Comparison of ENCODE assay signal across 8 cellular contexts in genomic region chr7:72625746-72626443, GRCh38.
A peak's percentile ranks its signal among the peaks of the same experiment; 100 is the strongest.
DNase-seq lines count a peak whose midpoint lies in the region; ATAC-seq and TF ChIP-seq lines count a peak whose summit lies in the region.
"Not testable (repeated sequence)": the region's sequence is repeated elsewhere in the genome, so short reads cannot be mapped to it uniquely, and the experiment has no call there.

No MANE protein-coding gene starts in this region.

- H3K27me3 ChIP-seq in upper lobe of left lung: not testable (repeated sequence)

- WGBS in upper lobe of left lung, 2 donors: 74 to 77% methylated on average over 3 of the region's 4 CpGs

- H3K27ac Mint-ChIP-seq in activated CD4-positive, alpha-beta T cell treated with anti-CD3 and anti-CD28 coated beads for 36 hours: not testable (repeated sequence)

- not testable (repeated sequence) for H3K27ac ChIP-seq in upper lobe of left lung

- CTCF ChIA-PET in activated CD4-positive, alpha-beta T cell treated with anti-CD3 and anti-CD28 coated beads for 36 hours (lab: Charles Lee): interaction anchor here (0.6 kb wide), 1 partner anchor 142 kb away, joined by 5 read pairs; no protein-coding TSS in a partner anchor

- POLR2A ChIA-PET in activated CD4-positive, alpha-beta T cell treated with anti-CD3 and anti-CD28 coated beads for 36 hours (lab: Charles Lee): not testable (repeated sequence)

- H3K4me1 ChIP-seq in upper lobe of left lung: not testable (repeated sequence)

- not testable (repeated sequence) for DNase-seq in activated CD4-positive, alpha-beta T cell treated with anti-CD3 and anti-CD28 coated beads for 36 hours; Right ventricle myocardium inferior (ENCODE audit: missing footprints); upper lobe of left lung

- H3K36me3 Mint-ChIP-seq in activated CD4-positive, alpha-beta T cell treated with anti-CD3 and anti-CD28 coated beads for 36 hours (ENCODE audit: low read depth): not testable (repeated sequence)

- peak; percentile 90 for ATAC-seq in GM18858 (IDR thresholded peaks at IDR 0.05; ENCODE audit: unreplicated experiment)
- ATAC-seq in GM19455 (IDR thresholded peaks at IDR 0.05; ENCODE audit: unreplicated experiment): peak; percentile 90
- peak; percentile 75 for ATAC-seq in GM21737 (IDR thresholded peaks at IDR 0.05; ENCODE audit: unreplicated experiment)
- ATAC-seq in HG02981 (IDR thresholded peaks at IDR 0.05; ENCODE audit: unreplicated experiment): peak; percentile 78
- peak; percentile 93 for ATAC-seq in HG03442 (IDR thresholded peaks at IDR 0.05; ENCODE audit: unreplicated experiment)
- ATAC-seq in activated CD4-positive, alpha-beta T cell treated with anti-CD3 and anti-CD28 coated beads for 36 hours: peak; percentile 75
- ATAC-seq in Right ventricle myocardium inferior: peak; percentile 96
- ATAC-seq in upper lobe of left lung (ENCODE audit: low FRiP score in 2 of 2): peak; percentile 22 to 74

- TF ChIP-seq CTCF in upper lobe of left lung (IDR thresholded peaks at IDR 0.05): not testable (repeated sequence)

- H3K4me3 Mint-ChIP-seq in activated CD4-positive, alpha-beta T cell treated with anti-CD3 and anti-CD28 coated beads for 36 hours: not testable (repeated sequence)

- not testable (repeated sequence) for H3K4me1 Mint-ChIP-seq in activated CD4-positive, alpha-beta T cell treated with anti-CD3 and anti-CD28 coated beads for 36 hours

- not testable (repeated sequence) for TF ChIP-seq POLR2A in upper lobe of left lung (IDR thresholded peaks at IDR 0.05)

- not testable (repeated sequence) for H3K4me3 ChIP-seq in upper lobe of left lung

- TF ChIP-seq EP300 in upper lobe of left lung (IDR thresholded peaks at IDR 0.05): not testable (repeated sequence)

- not testable (repeated sequence) for H3K9me3 ChIP-seq in upper lobe of left lung

- H3K9me3 Mint-ChIP-seq in activated CD4-positive, alpha-beta T cell treated with anti-CD3 and anti-CD28 coated beads for 36 hours (ENCODE audit: low read depth): not testable (repeated sequence)

- intact Hi-C loops in activated CD4-positive, alpha-beta T cell treated with anti-CD3 and anti-CD28 coated beads for 36 hours (cut with DNase I, micrococcal nuclease); Right ventricle myocardium inferior (cut with DNase I): not testable (repeated sequence)

- not testable (repeated sequence) for H3K27me3 Mint-ChIP-seq in activated CD4-positive, alpha-beta T cell treated with anti-CD3 and anti-CD28 coated beads for 36 hours

- not testable (repeated sequence) for H3K36me3 ChIP-seq in upper lobe of left lung
